Comparison of ENCODE assay signal across 1 cellular context in the genomic region with DNA sequence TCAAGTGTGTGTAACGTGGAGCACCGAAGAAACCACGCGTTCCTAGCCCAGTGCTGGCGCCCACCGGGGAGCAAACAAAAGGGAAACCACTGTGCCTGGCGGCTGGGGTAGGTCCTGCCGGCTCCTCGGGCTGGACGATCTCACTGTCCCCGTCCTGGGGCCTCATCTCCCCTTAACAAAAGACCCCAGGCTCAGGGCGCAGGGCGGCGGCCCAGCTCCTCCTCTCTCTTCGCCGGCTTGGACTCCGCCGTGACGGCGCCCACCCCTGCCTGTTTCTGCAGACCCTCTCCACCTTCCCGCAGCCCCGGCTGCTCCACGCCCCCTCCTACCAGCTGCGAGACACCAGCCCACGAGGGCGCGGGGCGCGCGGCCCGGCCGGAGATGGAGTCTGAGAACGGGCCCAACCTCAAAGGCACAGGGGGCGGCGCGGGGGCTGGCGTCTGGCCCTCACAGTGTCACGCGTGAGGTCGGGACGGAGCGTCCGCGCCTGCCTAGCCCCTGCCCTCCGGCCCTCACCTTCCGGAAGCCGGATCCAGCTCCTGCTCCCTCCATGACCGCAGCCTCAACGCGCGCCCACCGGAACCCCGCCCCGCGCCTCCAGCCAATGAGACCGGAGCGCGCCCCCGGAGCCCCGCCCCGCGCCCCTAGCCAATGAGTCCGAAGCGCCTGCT.
TF ChIP-seq lines count a peak whose summit lies in the region.

A gene (minus strand): TSS at position 569 of the 671 bp plus-strand sequence. CDS start 17 bp downstream, at position 552.

TF ChIP-seq in HepG2, 621 proteins besides CTCF, POLR2A, EP300 and RAD21 (continued from another document and continues in another):
- TF ChIP-seq, protein P1, sequence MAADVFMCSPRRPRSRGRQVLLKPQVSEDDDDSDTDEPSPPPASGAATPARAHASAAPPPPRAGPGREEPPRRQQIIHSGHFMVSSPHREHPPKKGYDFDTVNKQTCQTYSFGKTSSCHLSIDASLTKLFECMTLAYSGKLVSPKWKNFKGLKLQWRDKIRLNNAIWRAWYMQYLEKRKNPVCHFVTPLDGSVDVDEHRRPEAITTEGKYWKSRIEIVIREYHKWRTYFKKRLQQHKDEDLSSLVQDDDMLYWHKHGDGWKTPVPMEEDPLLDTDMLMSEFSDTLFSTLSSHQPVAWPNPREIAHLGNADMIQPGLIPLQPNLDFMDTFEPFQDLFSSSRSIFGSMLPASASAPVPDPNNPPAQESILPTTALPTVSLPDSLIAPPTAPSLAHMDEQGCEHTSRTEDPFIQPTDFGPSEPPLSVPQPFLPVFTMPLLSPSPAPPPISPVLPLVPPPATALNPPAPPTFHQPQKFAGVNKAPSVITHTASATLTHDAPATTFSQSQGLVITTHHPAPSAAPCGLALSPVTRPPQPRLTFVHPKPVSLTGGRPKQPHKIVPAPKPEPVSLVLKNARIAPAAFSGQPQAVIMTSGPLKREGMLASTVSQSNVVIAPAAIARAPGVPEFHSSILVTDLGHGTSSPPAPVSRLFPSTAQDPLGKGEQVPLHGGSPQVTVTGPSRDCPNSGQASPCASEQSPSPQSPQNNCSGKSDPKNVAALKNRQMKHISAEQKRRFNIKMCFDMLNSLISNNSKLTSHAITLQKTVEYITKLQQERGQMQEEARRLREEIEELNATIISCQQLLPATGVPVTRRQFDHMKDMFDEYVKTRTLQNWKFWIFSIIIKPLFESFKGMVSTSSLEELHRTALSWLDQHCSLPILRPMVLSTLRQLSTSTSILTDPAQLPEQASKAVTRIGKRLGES (CRISPR knock-in tag; IDR thresholded peaks at IDR 0.05; ENCODE audit: borderline replicate concordance), result peak; percentile 28; the same call in 1 of the 2 replicates
- TF ChIP-seq, protein P2, sequence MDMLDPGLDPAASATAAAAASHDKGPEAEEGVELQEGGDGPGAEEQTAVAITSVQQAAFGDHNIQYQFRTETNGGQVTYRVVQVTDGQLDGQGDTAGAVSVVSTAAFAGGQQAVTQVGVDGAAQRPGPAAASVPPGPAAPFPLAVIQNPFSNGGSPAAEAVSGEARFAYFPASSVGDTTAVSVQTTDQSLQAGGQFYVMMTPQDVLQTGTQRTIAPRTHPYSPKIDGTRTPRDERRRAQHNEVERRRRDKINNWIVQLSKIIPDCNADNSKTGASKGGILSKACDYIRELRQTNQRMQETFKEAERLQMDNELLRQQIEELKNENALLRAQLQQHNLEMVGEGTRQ (IDR thresholded peaks at IDR 0.05; ENCODE audit: low read depth, low read length), result no peak
- TF ChIP-seq, protein P2 (CRISPR knock-in tag; IDR thresholded peaks at IDR 0.05; ENCODE audit: borderline replicate concordance), result no peak
- TF ChIP-seq, protein P3, sequence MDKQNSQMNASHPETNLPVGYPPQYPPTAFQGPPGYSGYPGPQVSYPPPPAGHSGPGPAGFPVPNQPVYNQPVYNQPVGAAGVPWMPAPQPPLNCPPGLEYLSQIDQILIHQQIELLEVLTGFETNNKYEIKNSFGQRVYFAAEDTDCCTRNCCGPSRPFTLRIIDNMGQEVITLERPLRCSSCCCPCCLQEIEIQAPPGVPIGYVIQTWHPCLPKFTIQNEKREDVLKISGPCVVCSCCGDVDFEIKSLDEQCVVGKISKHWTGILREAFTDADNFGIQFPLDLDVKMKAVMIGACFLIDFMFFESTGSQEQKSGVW (CRISPR knock-in tag; IDR thresholded peaks at IDR 0.05; ENCODE audit: borderline replicate concordance), result no peak
- TF ChIP-seq ZNF136 (CRISPR knock-in tag; IDR thresholded peaks at IDR 0.05; ENCODE audit: low read depth) (no peak), PCBP2 (optimal IDR thresholded peaks at IDR 0.05; ENCODE audit: low read depth, low read length, poor library complexity, severe bottlenecking) (no peak), ZNF615 (CRISPR knock-in tag; IDR thresholded peaks at IDR 0.05; ENCODE audit: borderline replicate concordance) (no peak), ZNF782 (CRISPR knock-in tag; IDR thresholded peaks at IDR 0.05; ENCODE audit: borderline replicate concordance) (peak; percentile 87; the same call in 1 of the 2 replicates), CHD2 (IDR thresholded peaks at IDR 0.05; ENCODE audit: low read depth, low read length) (no peak), ZNF768 (CRISPR knock-in tag; IDR thresholded peaks at IDR 0.05) (peak; percentile 68), MTF1 (CRISPR knock-in tag; IDR thresholded peaks at IDR 0.05) (no peak), ZNF382 (CRISPR knock-in tag; IDR thresholded peaks at IDR 0.05; ENCODE audit: borderline replicate concordance) (no peak), ZFY (CRISPR knock-in tag; IDR thresholded peaks at IDR 0.05) (peak; percentile 70), ZNF121 (CRISPR knock-in tag; IDR thresholded peaks at IDR 0.05) (no peak), ZNF354B (CRISPR knock-in tag; IDR thresholded peaks at IDR 0.05) (no peak), ZFP1 (CRISPR knock-in tag; IDR thresholded peaks at IDR 0.05) (no peak), MZF1 (CRISPR knock-in tag; IDR thresholded peaks at IDR 0.05; ENCODE audit: borderline replicate concordance) (0 out of 2 replicates have a peak, but pooled peaks have one; percentile 64), ZNF441 (CRISPR knock-in tag; IDR thresholded peaks at IDR 0.05; ENCODE audit: borderline replicate concordance) (peak; percentile 30; the same call in 1 of the 2 replicates), ZNF138 (CRISPR knock-in tag; IDR thresholded peaks at IDR 0.05; ENCODE audit: low read depth) (peak; percentile 8; the same call in 1 of the 2 replicates), ZNF780A (CRISPR knock-in tag; IDR thresholded peaks at IDR 0.05) (no peak)
- TF ChIP-seq, protein P4, sequence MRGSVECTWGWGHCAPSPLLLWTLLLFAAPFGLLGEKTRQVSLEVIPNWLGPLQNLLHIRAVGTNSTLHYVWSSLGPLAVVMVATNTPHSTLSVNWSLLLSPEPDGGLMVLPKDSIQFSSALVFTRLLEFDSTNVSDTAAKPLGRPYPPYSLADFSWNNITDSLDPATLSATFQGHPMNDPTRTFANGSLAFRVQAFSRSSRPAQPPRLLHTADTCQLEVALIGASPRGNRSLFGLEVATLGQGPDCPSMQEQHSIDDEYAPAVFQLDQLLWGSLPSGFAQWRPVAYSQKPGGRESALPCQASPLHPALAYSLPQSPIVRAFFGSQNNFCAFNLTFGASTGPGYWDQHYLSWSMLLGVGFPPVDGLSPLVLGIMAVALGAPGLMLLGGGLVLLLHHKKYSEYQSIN (CRISPR knock-in tag; IDR thresholded peaks at IDR 0.05; ENCODE audit: borderline replicate concordance), result no peak
- TF ChIP-seq, protein P5, sequence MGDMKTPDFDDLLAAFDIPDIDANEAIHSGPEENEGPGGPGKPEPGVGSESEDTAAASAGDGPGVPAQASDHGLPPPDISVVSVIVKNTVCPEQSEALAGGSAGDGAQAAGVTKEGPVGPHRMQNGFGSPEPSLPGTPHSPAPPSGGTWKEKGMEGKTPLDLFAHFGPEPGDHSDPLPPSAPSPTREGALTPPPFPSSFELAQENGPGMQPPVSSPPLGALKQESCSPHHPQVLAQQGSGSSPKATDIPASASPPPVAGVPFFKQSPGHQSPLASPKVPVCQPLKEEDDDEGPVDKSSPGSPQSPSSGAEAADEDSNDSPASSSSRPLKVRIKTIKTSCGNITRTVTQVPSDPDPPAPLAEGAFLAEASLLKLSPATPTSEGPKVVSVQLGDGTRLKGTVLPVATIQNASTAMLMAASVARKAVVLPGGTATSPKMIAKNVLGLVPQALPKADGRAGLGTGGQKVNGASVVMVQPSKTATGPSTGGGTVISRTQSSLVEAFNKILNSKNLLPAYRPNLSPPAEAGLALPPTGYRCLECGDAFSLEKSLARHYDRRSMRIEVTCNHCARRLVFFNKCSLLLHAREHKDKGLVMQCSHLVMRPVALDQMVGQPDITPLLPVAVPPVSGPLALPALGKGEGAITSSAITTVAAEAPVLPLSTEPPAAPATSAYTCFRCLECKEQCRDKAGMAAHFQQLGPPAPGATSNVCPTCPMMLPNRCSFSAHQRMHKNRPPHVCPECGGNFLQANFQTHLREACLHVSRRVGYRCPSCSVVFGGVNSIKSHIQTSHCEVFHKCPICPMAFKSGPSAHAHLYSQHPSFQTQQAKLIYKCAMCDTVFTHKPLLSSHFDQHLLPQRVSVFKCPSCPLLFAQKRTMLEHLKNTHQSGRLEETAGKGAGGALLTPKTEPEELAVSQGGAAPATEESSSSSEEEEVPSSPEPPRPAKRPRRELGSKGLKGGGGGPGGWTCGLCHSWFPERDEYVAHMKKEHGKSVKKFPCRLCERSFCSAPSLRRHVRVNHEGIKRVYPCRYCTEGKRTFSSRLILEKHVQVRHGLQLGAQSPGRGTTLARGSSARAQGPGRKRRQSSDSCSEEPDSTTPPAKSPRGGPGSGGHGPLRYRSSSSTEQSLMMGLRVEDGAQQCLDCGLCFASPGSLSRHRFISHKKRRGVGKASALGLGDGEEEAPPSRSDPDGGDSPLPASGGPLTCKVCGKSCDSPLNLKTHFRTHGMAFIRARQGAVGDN (CRISPR knock-in tag; IDR thresholded peaks at IDR 0.05), result peak; percentile 66
- TF ChIP-seq, protein P6, sequence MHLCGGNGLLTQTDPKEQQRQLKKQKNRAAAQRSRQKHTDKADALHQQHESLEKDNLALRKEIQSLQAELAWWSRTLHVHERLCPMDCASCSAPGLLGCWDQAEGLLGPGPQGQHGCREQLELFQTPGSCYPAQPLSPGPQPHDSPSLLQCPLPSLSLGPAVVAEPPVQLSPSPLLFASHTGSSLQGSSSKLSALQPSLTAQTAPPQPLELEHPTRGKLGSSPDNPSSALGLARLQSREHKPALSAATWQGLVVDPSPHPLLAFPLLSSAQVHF (CRISPR knock-in tag; IDR thresholded peaks at IDR 0.05), result peak; percentile 68; the same call in 1 of the 2 replicates
- TF ChIP-seq, protein P7, sequence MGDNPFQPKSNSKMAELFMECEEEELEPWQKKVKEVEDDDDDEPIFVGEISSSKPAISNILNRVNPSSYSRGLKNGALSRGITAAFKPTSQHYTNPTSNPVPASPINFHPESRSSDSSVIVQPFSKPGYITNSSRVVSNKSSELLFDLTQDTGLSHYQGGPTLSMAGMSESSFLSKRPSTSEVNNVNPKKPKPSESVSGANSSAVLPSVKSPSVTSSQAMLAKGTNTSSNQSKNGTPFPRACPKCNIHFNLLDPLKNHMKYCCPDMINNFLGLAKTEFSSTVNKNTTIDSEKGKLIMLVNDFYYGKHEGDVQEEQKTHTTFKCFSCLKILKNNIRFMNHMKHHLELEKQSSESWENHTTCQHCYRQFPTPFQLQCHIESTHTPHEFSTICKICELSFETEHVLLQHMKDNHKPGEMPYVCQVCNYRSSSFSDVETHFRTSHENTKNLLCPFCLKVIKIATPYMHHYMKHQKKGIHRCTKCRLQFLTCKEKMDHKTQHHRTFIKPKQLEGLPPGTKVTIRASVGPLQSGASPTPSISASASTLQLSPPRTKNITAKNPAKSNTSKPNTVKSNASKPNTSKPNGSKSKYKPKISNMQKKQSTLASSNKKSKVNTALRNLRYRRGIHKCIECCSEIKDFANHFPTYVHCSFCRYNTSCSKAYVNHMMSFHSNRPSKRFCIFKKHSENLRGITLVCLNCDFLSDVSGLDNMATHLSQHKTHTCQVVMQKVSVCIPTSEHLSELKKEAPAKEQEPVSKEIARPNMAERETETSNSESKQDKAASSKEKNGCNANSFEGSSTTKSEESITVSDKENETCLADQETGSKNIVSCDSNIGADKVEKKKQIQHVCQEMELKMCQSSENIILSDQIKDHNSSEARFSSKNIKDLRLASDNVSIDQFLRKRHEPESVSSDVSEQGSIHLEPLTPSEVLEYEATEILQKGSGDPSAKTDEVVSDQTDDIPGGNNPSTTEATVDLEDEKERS (CRISPR knock-in tag; IDR thresholded peaks at IDR 0.05), result 0 out of 2 replicates have a peak, but pooled peaks have one; percentile 38
- TF ChIP-seq, protein P8, sequence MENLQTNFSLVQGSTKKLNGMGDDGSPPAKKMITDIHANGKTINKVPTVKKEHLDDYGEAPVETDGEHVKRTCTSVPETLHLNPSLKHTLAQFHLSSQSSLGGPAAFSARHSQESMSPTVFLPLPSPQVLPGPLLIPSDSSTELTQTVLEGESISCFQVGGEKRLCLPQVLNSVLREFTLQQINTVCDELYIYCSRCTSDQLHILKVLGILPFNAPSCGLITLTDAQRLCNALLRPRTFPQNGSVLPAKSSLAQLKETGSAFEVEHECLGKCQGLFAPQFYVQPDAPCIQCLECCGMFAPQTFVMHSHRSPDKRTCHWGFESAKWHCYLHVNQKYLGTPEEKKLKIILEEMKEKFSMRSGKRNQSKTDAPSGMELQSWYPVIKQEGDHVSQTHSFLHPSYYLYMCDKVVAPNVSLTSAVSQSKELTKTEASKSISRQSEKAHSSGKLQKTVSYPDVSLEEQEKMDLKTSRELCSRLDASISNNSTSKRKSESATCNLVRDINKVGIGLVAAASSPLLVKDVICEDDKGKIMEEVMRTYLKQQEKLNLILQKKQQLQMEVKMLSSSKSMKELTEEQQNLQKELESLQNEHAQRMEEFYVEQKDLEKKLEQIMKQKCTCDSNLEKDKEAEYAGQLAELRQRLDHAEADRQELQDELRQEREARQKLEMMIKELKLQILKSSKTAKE (CRISPR knock-in tag; IDR thresholded peaks at IDR 0.05; ENCODE audit: borderline replicate concordance), result no peak
